ENCODE assay signal across 13 cellular contexts in genomic region chr4:121256887-121257426, GRCh38.
DNase-seq lines count a peak whose midpoint lies in the region; ATAC-seq and TF ChIP-seq lines count a peak whose summit lies in the region.
"Had no signal": no experiment of that assay in that cellular context is flagged by ENCODE, and none has a peak within 500 bp of the region (broad histone marks: within the 10 kb centered on the region; RNA-seq: fewer than 3 reads in every experiment).

No MANE protein-coding gene starts in this region.

- no peak overlapping the region for H3K4me3 ChIP-seq in skeletal muscle cell (ENCODE audit: low read depth, low read length)
- H3K4me3 ChIP-seq: spleen had no signal

- peak overlapping the region; percentile 42 for H3K4me3 Mint-ChIP-seq in activated CD4-positive, alpha-beta T cell treated with anti-CD3 and anti-CD28 coated beads, Interleukin-2, amount 10 ng/mL, durations not matched to agents 24 days and 14 days
- no peak overlapping the region for H3K4me3 Mint-ChIP-seq in activated T-helper 2 cell treated with anti-CD3 and anti-CD28 coated beads, Interferon-gamma antibody, Interleukin-2, Interleukin-4, amounts not matched to agents 10 μg/mL and 5 μg/mL and 100 μg/mL, durations not matched to agents 14 hours and 24 hours and 36 hours (ENCODE audit: low read depth)
- H3K4me3 Mint-ChIP-seq: nephron had no signal

- peaks cover 2% of the 10 kb centered on the region for H3K36me3 Mint-ChIP-seq in activated CD4-positive, alpha-beta T cell treated with anti-CD3 and anti-CD28 coated beads, Interleukin-2, amount 10 ng/mL, durations not matched to agents 24 days and 14 days (ENCODE audit: low read depth)
- H3K36me3 Mint-ChIP-seq in activated T-helper 2 cell treated with anti-CD3 and anti-CD28 coated beads, Interferon-gamma antibody, Interleukin-2, Interleukin-4, amounts not matched to agents 10 μg/mL and 5 μg/mL and 100 μg/mL, durations not matched to agents 14 hours and 24 hours and 36 hours (ENCODE audit: low read depth) = peaks cover 15% of the 10 kb centered on the region

- no peaks in the 10 kb centered on the region for H3K27me3 Mint-ChIP-seq in activated CD4-positive, alpha-beta T cell treated with anti-CD3 and anti-CD28 coated beads, Interleukin-2, amount 10 ng/mL, durations not matched to agents 24 days and 14 days
- no peaks in the 10 kb centered on the region for H3K27me3 Mint-ChIP-seq in activated T-helper 2 cell treated with anti-CD3 and anti-CD28 coated beads, Interferon-gamma antibody, Interleukin-2, Interleukin-4, amounts not matched to agents 10 μg/mL and 5 μg/mL and 100 μg/mL, durations not matched to agents 14 hours and 24 hours and 36 hours (ENCODE audit: low read depth)

- ATAC-seq in HG02973 (IDR thresholded peaks at IDR 0.05; ENCODE audit: unreplicated experiment) = peak; percentile 8
- ATAC-seq in GM18505 (IDR thresholded peaks at IDR 0.05; ENCODE audit: unreplicated experiment) = no peak

- no peak for TF ChIP-seq POLR2A in GM18505 (IDR thresholded peaks at IDR 0.05; ENCODE audit: borderline replicate concordance, extremely low read depth, insufficient read depth, insufficient read length)

- no peak for DNase-seq in activated CD4-positive, alpha-beta T cell treated with anti-CD3 and anti-CD28 coated beads, Interleukin-2, amount 10 ng/mL, durations not matched to agents 24 days and 14 days
- no peak for DNase-seq in activated CD4-positive, alpha-beta T cell treated with anti-CD3 and anti-CD28 coated beads, Interleukin-2, amount 50 U/mL, for 1 hour
- no peak for DNase-seq in activated T-helper 2 cell treated with anti-CD3 and anti-CD28 coated beads, Interferon-gamma antibody, Interleukin-2, Interleukin-4, amounts not matched to agents 10 μg/mL and 5 μg/mL and 100 μg/mL, durations not matched to agents 14 hours and 24 hours and 36 hours (ENCODE audit: low spot score)
- peak; percentile 48 for DNase-seq in skeletal muscle cell (ENCODE audit: low read depth)
- DNase-seq in NCI-H524 treated with DMSO at 0.1 percent for 48 hours (lab: John Stamatoyannopoulos, UW) = no peak
- DNase-seq in NCI-H82 treated with DMSO at 0.1 percent for 48 hours (lab: John Stamatoyannopoulos, UW; ENCODE audit: unreplicated experiment) = no peak
- DNase-seq: H7, islet precursor cell, NCI-H446 treated with DMSO at 0.1 percent for 48 hours, spleen had no signal

- intact Hi-C loops in activated CD4-positive, alpha-beta T cell treated with anti-CD3 and anti-CD28 coated beads, Interleukin-2, amount 10 ng/mL, durations not matched to agents 24 days and 14 days (cut with micrococcal nuclease) = loop anchor here (1.0 to 10.0 kb wide), 11 partner anchors 14 to 548 kb away; partner anchors contain the start of genes ANXA5 and EXOSC9
- intact Hi-C loops in activated T-helper 2 cell treated with anti-CD3 and anti-CD28 coated beads, Interferon-gamma antibody, Interleukin-2, Interleukin-4, amounts not matched to agents 10 μg/mL and 5 μg/mL and 100 μg/mL, durations not matched to agents 14 hours and 24 hours and 36 hours (cut with micrococcal nuclease) = loop anchor here (1.0 to 2.0 kb wide), 10 partner anchors 14 to 439 kb away; partner anchors contain the start of gene ANXA5

- H3K9me3 Mint-ChIP-seq in activated CD4-positive, alpha-beta T cell treated with anti-CD3 and anti-CD28 coated beads, Interleukin-2, amount 10 ng/mL, durations not matched to agents 24 days and 14 days = no peaks in the 10 kb centered on the region
- peaks cover 15% of the 10 kb centered on the region for H3K9me3 Mint-ChIP-seq in activated T-helper 2 cell treated with anti-CD3 and anti-CD28 coated beads, Interferon-gamma antibody, Interleukin-2, Interleukin-4, amounts not matched to agents 10 μg/mL and 5 μg/mL and 100 μg/mL, durations not matched to agents 14 hours and 24 hours and 36 hours
- H3K9me3 Mint-ChIP-seq: nephron had no signal

- H3K4me1 Mint-ChIP-seq in activated CD4-positive, alpha-beta T cell treated with anti-CD3 and anti-CD28 coated beads, Interleukin-2, amount 10 ng/mL, durations not matched to agents 24 days and 14 days = peaks cover 38% of the 10 kb centered on the region
- H3K4me1 Mint-ChIP-seq in activated T-helper 2 cell treated with anti-CD3 and anti-CD28 coated beads, Interferon-gamma antibody, Interleukin-2, Interleukin-4, amounts not matched to agents 10 μg/mL and 5 μg/mL and 100 μg/mL, durations not matched to agents 14 hours and 24 hours and 36 hours (ENCODE audit: low read depth) = peaks cover 50% of the 10 kb centered on the region
- H3K4me1 Mint-ChIP-seq: nephron had no signal

- H3K27ac Mint-ChIP-seq in activated CD4-positive, alpha-beta T cell treated with anti-CD3 and anti-CD28 coated beads, Interleukin-2, amount 10 ng/mL, durations not matched to agents 24 days and 14 days = peak overlapping the region; percentile 88
- peak overlapping the region; percentile 92 for H3K27ac Mint-ChIP-seq in activated T-helper 2 cell treated with anti-CD3 and anti-CD28 coated beads, Interferon-gamma antibody, Interleukin-2, Interleukin-4, amounts not matched to agents 10 μg/mL and 5 μg/mL and 100 μg/mL, durations not matched to agents 14 hours and 24 hours and 36 hours
- H3K27ac Mint-ChIP-seq: nephron had no signal
